Comparison of ENCODE assay signal across 7 cellular contexts in genomic region chr9:127825319-127826051, GRCh38. TPM values are rescaled to one million over a fixed set of nuclear protein-coding genes. Genes with fewer than 3 reads are reported as not detected.
DNase-seq lines count a peak whose midpoint lies in the region; ATAC-seq, FAIRE-seq and TF ChIP-seq lines count a peak whose summit lies in the region.
"Had no signal": no experiment of that assay in that cellular context is flagged by ENCODE, and none has a peak within 500 bp of the region (broad histone marks: within the 10 kb centered on the region; RNA-seq: fewer than 3 reads in every experiment).

No MANE protein-coding gene starts in this region.

- H3K36me3 ChIP-seq in BLaER1 (peaks cover 94% of the 10 kb centered on the region), keratinocyte (ENCODE audit: control insufficient read depth in 2 of 2, extremely low read depth in 1 of 2, insufficient read depth in 2 of 2, low read length in 2 of 2) (no peaks in the 10 kb centered on the region)

- H3K4me1 ChIP-seq in BLaER1, result peaks cover 54% of the 10 kb centered on the region
- H3K4me1 ChIP-seq in keratinocyte (ENCODE audit: control insufficient read depth, extremely low read depth, insufficient read depth, low read length), result peaks cover 3% of the 10 kb centered on the region

- H3K27ac ChIP-seq in BLaER1 (peak overlapping the region; percentile 24; the same call in 1 of the 2 replicates), keratinocyte (ENCODE audit: control insufficient read depth, insufficient read depth, low read length) (no peak overlapping the region)

- TF ChIP-seq CTCF in keratinocyte (optimal IDR thresholded peaks at IDR 0.05 in 1 of 3, IDR thresholded peaks at IDR 0.05 in 1 of 3, conservative IDR thresholded peaks at IDR 0.05 in 1 of 3; ENCODE audit: extremely low read depth in 1 of 3, insufficient read depth in 2 of 3, low read length in 3 of 3), result peak; percentile 21 to 75 (median 63)

- H3K4me3 ChIP-seq in BLaER1 (no peak overlapping the region), keratinocyte (ENCODE audit: control insufficient read depth in 2 of 3, extremely low read depth in 1 of 3, insufficient read depth in 2 of 3, low read depth in 1 of 3, low read length in 3 of 3) (no peak overlapping the region)
- H3K4me3 ChIP-seq: skin epidermis had no signal

- no peak overlapping the region for H3K9ac ChIP-seq in BLaER1
- no peak overlapping the region for H3K9ac ChIP-seq in keratinocyte (ENCODE audit: control insufficient read depth, extremely low read depth, insufficient read depth, low read length)

- ATAC-seq in GM21447 (IDR thresholded peaks at IDR 0.05; ENCODE audit: unreplicated experiment), result no peak
- no peak for ATAC-seq in GM18909 (IDR thresholded peaks at IDR 0.05; ENCODE audit: poor library complexity, unreplicated experiment)

- H3K27me3 ChIP-seq in BLaER1 (no peaks in the 10 kb centered on the region), keratinocyte (ENCODE audit: control insufficient read depth, extremely low read depth, insufficient read depth, low read length) (peaks cover 11% of the 10 kb centered on the region)

- no peak for FAIRE-seq in keratinocyte (lab: Jason Lieb, UNC)

- H3K9me3 ChIP-seq in BLaER1 (no peaks in the 10 kb centered on the region), keratinocyte (ENCODE audit: control insufficient read depth, low read depth, low read length) (no peaks in the 10 kb centered on the region)

- H3K4me2 ChIP-seq in BLaER1, result peak overlapping the region; percentile 58
- H3K4me2 ChIP-seq in keratinocyte (ENCODE audit: control insufficient read depth, extremely low read depth, insufficient read depth, low read depth, low read length), result peak overlapping the region; percentile 32

- H4K20me1 ChIP-seq in BLaER1, result peaks cover 16% of the 10 kb centered on the region; the same call in 1 of the 2 replicates
- no peaks in the 10 kb centered on the region for H4K20me1 ChIP-seq in keratinocyte (ENCODE audit: control insufficient read depth, extremely low read depth, insufficient read depth, low read length)

- dilution Hi-C loops in keratinocyte (cut with MboI; ENCODE audit: extremely low pct_ligation_motif_present, low sequenced_read_pairs), result no loop called here

- H2AFZ ChIP-seq in keratinocyte (ENCODE audit: control insufficient read depth, low read length), result no peak overlapping the region

- H3K79me2 ChIP-seq in keratinocyte (ENCODE audit: control insufficient read depth, insufficient read depth, low read length), result no peaks in the 10 kb centered on the region

- DNase-seq in OCI-M1 (lab: John Stamatoyannopoulos, UW) (peak; percentile 17), keratinocyte (ENCODE audit: low read depth, low spot score) (no peak), putamen (ENCODE audit: low spot score) (no peak)

- H3K9me1 ChIP-seq in keratinocyte (ENCODE audit: control insufficient read depth, extremely low read depth, insufficient read depth, low read length), result no peaks in the 10 kb centered on the region

RNA-seq across cellular contexts. Expression of gene FPGS, which starts 22.8 kb away (rescaled TPM):
- 38.2 to 65.0 TPM (median 56.3 TPM) in 3 replicates for polyA plus RNA-seq in keratinocyte
- 19.2 TPM for polyA plus RNA-seq in keratinocyte (2011; ENCODE audit: low read depth)
- 42.2 and 62.6 TPM in 2 replicates for polyA plus RNA-seq in keratinocyte (2011; cell fraction: cytosol; rRNA removed)
- 83.1 and 97.6 TPM in 2 replicates for polyA plus RNA-seq in keratinocyte (2011; cell fraction: nucleus; rRNA removed)
- 23.7 and 67.7 TPM in 2 replicates for polyA plus RNA-seq in keratinocyte (2012; ENCODE audit: low replicate concordance)
- 45.2 to 134 TPM (median 50.4 TPM) in 3 replicates for polyA minus RNA-seq in keratinocyte
- 85.6 TPM for polyA minus RNA-seq in keratinocyte (2011; cell fraction: cytosol; rRNA and poly(A)+ RNA removed)
- 38.2 and 44.2 TPM in 2 replicates for polyA minus RNA-seq in keratinocyte (2011; cell fraction: nucleus; rRNA and poly(A)+ RNA removed)

RNA-seq across cellular contexts. Expression of gene ENG, which starts 29.0 kb away (rescaled TPM):
- 0.22 to 0.86 TPM (median 0.33 TPM) in 3 replicates for polyA plus RNA-seq in keratinocyte
- not detected for polyA plus RNA-seq in keratinocyte (2011; ENCODE audit: low read depth)
- polyA plus RNA-seq in keratinocyte (2011; cell fraction: cytosol; rRNA removed), result 0.39 and 0.68 TPM in 2 replicates
- 1.4 and 2.1 TPM in 2 replicates for polyA plus RNA-seq in keratinocyte (2011; cell fraction: nucleus; rRNA removed)
- 1.1 and 2.2 TPM in 2 replicates for polyA plus RNA-seq in keratinocyte (2012; ENCODE audit: low replicate concordance)
- 0.26 to 3.7 TPM (median 0.54 TPM) in 3 replicates for polyA minus RNA-seq in keratinocyte
- polyA minus RNA-seq in keratinocyte (2011; cell fraction: cytosol; rRNA and poly(A)+ RNA removed), result 1.2 TPM
- polyA minus RNA-seq in keratinocyte (2011; cell fraction: nucleus; rRNA and poly(A)+ RNA removed), result 1.3 and 1.6 TPM in 2 replicates

RNA-seq across cellular contexts. Expression of gene CDK9, which starts 39.7 kb away (rescaled TPM):
- 39.0 to 100.0 TPM (median 47.8 TPM) in 3 replicates for polyA plus RNA-seq in keratinocyte
- 35.0 TPM for polyA plus RNA-seq in keratinocyte (2011; ENCODE audit: low read depth)
- polyA plus RNA-seq in keratinocyte (2011; cell fraction: cytosol; rRNA removed), result 41.3 and 43.3 TPM in 2 replicates
- polyA plus RNA-seq in keratinocyte (2011; cell fraction: nucleus; rRNA removed), result 66.7 and 69.1 TPM in 2 replicates
- 49.0 and 57.9 TPM in 2 replicates for polyA plus RNA-seq in keratinocyte (2012; ENCODE audit: low replicate concordance)
- polyA minus RNA-seq in keratinocyte, result 65.3 to 79.5 TPM (median 73.0 TPM) in 3 replicates
- polyA minus RNA-seq in keratinocyte (2011; cell fraction: cytosol; rRNA and poly(A)+ RNA removed), result 65.2 TPM
- 33.9 and 50.0 TPM in 2 replicates for polyA minus RNA-seq in keratinocyte (2011; cell fraction: nucleus; rRNA and poly(A)+ RNA removed)

RNA-seq across cellular contexts. Expression of gene SH2D3C, which starts 47.0 kb away (rescaled TPM):
- 0.12 to 0.21 TPM in 2 of 3 replicates, not detected in the other for polyA plus RNA-seq in keratinocyte
- not detected for polyA plus RNA-seq in keratinocyte (2011; ENCODE audit: low read depth)
- 0.07 and 0.13 TPM in 2 replicates for polyA plus RNA-seq in keratinocyte (2011; cell fraction: cytosol; rRNA removed)
- polyA plus RNA-seq in keratinocyte (2011; cell fraction: nucleus; rRNA removed), result 0.06 and 0.27 TPM in 2 replicates
- polyA plus RNA-seq in keratinocyte (2012; ENCODE audit: low replicate concordance), result 0.13 and 0.18 TPM in 2 replicates
- 0.16 TPM in 1 of 3 replicates, not detected in the others for polyA minus RNA-seq in keratinocyte
- not detected for polyA minus RNA-seq in keratinocyte (2011; cell fraction: cytosol; rRNA and poly(A)+ RNA removed)
- polyA minus RNA-seq in keratinocyte (2011; cell fraction: nucleus; rRNA and poly(A)+ RNA removed), result not detected in 2 replicates

RNA-seq across cellular contexts. Expression of gene AK1, which starts 52.0 kb away (rescaled TPM):
- 40.2 to 53.8 TPM (median 46.5 TPM) in 3 replicates for polyA plus RNA-seq in keratinocyte
- polyA plus RNA-seq in keratinocyte (2011; ENCODE audit: low read depth), result 41.4 TPM
- 41.7 and 88.2 TPM in 2 replicates for polyA plus RNA-seq in keratinocyte (2011; cell fraction: cytosol; rRNA removed)
- 45.8 and 51.8 TPM in 2 replicates for polyA plus RNA-seq in keratinocyte (2011; cell fraction: nucleus; rRNA removed)
- 65.7 and 69.7 TPM in 2 replicates for polyA plus RNA-seq in keratinocyte (2012; ENCODE audit: low replicate concordance)
- polyA minus RNA-seq in keratinocyte, result 19.3 to 28.6 TPM (median 20.6 TPM) in 3 replicates
- 20.1 TPM for polyA minus RNA-seq in keratinocyte (2011; cell fraction: cytosol; rRNA and poly(A)+ RNA removed)
- polyA minus RNA-seq in keratinocyte (2011; cell fraction: nucleus; rRNA and poly(A)+ RNA removed), result 3.7 and 4.8 TPM in 2 replicates
